In the genomic region with DNA sequence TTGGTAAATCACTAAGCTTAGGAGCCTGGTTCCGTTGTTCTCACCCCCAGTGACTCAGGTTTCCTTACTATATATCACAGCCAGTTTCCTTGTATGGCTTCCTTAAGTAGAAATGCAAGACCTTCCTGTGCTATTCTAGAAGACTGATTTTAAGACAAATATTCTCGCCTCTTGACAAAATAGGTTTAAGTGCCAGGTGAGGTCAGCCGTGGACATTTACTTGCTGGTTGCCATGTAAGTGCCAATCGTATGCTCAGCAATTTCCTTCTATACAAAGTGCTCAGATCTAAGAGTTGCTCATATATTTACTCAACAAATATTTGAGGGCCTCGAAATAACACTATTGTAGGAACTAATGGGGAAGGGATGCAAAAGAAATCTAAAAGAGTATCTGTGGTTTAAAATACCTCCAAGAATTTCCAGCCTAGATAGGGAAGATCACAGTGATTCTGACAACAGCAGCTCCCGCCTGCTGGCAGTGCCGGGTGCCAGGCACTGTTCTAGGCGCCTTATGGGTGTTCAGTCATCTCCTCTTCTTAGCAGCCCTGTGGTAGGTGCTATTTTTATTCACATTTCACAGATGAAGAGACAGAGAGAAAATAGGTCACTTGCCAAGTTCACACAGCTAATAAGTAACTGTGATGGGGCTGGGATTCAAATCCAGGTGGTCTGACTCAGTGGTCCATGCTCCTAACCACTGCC, we compare ENCODE assay signal across 10 cellular contexts.
DNase-seq lines count a peak whose midpoint lies in the region; ATAC-seq and TF ChIP-seq lines count a peak whose summit lies in the region.
"Had no signal": no experiment of that assay in that cellular context is flagged by ENCODE, and none has a peak within 500 bp of the region (broad histone marks: within the 10 kb centered on the region; RNA-seq: fewer than 3 reads in every experiment).

No MANE protein-coding gene starts in this region.

- H3K79me2 ChIP-seq in PC-3 (ENCODE audit: low read length), result no peaks in the 10 kb centered on the region

- H3K4me2 ChIP-seq in PC-3 (ENCODE audit: low read length), result peak overlapping the region; percentile 64

- ATAC-seq in heart left ventricle (peak in 3 of 4 donors; percentile 29 to 55 (median 44)), Right ventricle myocardium superior (ENCODE audit: poor library complexity) (no peak), PC-3 (peak; percentile 86), upper lobe of right lung (peak; percentile 74), HG03520 (IDR thresholded peaks at IDR 0.05; ENCODE audit: unreplicated experiment) (no peak)

- peak overlapping the region; percentile 40; the same call in 1 of the 2 replicates for H3K9ac ChIP-seq in PC-3 (ENCODE audit: low read length)

- intact Hi-C loops in heart left ventricle (cut with DNase I) (no loop called here), Right ventricle myocardium superior (cut with DNase I) (no loop called here), PC-3 (cut with micrococcal nuclease) (loop anchor here (1.0 to 5.0 kb wide), 3 partner anchors 65 to 100 kb away; no protein-coding TSS in a partner anchor), upper lobe of right lung (cut with DNase I) (no loop called here)

- H3K27ac ChIP-seq in heart left ventricle (peak overlapping the region in 1 of 12 donors; percentile 17), PC-3 (ENCODE audit: low read length) (peak overlapping the region; percentile 82), upper lobe of right lung (peak overlapping the region; percentile 39)
- H3K27ac ChIP-seq: uterus had no signal

- no peaks in the 10 kb centered on the region for H3F3A ChIP-seq in PC-3 (ENCODE audit: low read length, unreplicated experiment)

- TF ChIP-seq POLR2A in heart left ventricle (IDR thresholded peaks at IDR 0.05), result no peak

- H2AFZ ChIP-seq in PC-3 (ENCODE audit: low read length), result peak overlapping the region; percentile 46

- H3K4me3 ChIP-seq in heart left ventricle (no peak overlapping the region), PC-3 (ENCODE audit: low read length) (no peak overlapping the region), upper lobe of right lung (no peak overlapping the region)
- H3K4me3 ChIP-seq: uterus had no signal

- H3K9me3 ChIP-seq in heart left ventricle (no peaks in the 10 kb centered on the region), PC-3 (ENCODE audit: low read length) (no peaks in the 10 kb centered on the region), upper lobe of right lung (no peaks in the 10 kb centered on the region)
- H3K9me3 ChIP-seq: uterus had no signal

- no peaks in the 10 kb centered on the region for H4K20me1 ChIP-seq in PC-3 (ENCODE audit: low read length)

- H3K4me1 ChIP-seq in heart left ventricle (peaks cover 0 to 28% (median 2%) of the 10 kb centered on the region in 12 donors), PC-3 (ENCODE audit: insufficient read depth, low read length) (peaks cover 32% of the 10 kb centered on the region), upper lobe of right lung (peaks cover 23% of the 10 kb centered on the region)
- H3K4me1 ChIP-seq: uterus had no signal

- no peaks in the 10 kb centered on the region for H3K9me2 ChIP-seq in PC-3 (replicated peaks; ENCODE audit: low read length)

- WGBS in heart left ventricle, 4 donors, result 64 to 82% (median 70%) methylated on average over 8 of the region's 8 CpGs

- DNase-seq in heart left ventricle (no peak), Right ventricle myocardium superior (no peak), PC-3 (peak; percentile 82), iris pigment epithelial cell (ENCODE audit: low read depth) (peak; percentile 15), upper lobe of right lung (no peak), pons (ENCODE audit: low spot score) (no peak), DMS153 treated with DMSO at 0.1 percent for 48 hours (lab: John Stamatoyannopoulos, UW; ENCODE audit: unreplicated experiment) (no peak)
- DNase-seq: NCI-H1417 treated with DMSO at 0.1 percent for 48 hours, uterus had no signal

- POLR2A ChIA-PET in PC-3 (lab: Charles Lee; ENCODE audit: unreplicated experiment), result interaction anchor here (0.6 to 0.7 kb wide), 2 partner anchors 59 to 103 kb away, joined by 4 read pairs; no protein-coding TSS in a partner anchor

- H3K36me3 ChIP-seq in heart left ventricle (no peaks in the 10 kb centered on the region), PC-3 (ENCODE audit: low read depth, low read length) (no peaks in the 10 kb centered on the region; the same call in none of the 2 replicates), upper lobe of right lung (peaks cover 7% of the 10 kb centered on the region)
- H3K36me3 ChIP-seq: uterus had no signal

- CTCF ChIA-PET in PC-3 (lab: Charles Lee), result no interaction called here

- H3K27me3 ChIP-seq in heart left ventricle, result no peaks in the 10 kb centered on the region
- no peaks in the 10 kb centered on the region for H3K27me3 ChIP-seq in PC-3 (ENCODE audit: low read length)
- no peaks in the 10 kb centered on the region for H3K27me3 ChIP-seq in upper lobe of right lung
- H3K27me3 ChIP-seq: uterus had no signal

- TF ChIP-seq CTCF in heart left ventricle (IDR thresholded peaks at IDR 0.05), result no peak
- no peak for TF ChIP-seq CTCF in PC-3 (conservative IDR thresholded peaks at IDR 0.05; ENCODE audit: low read depth, low read length)
- no peak for TF ChIP-seq CTCF in upper lobe of right lung (IDR thresholded peaks at IDR 0.05)

- BruUV-seq in PC-3 (replicated peaks; lab: Mats Ljungman, UMichigan), result no TSS peak

Comparison
In these comparisons a context has a peak if more than half of its experiments do, and no peak if none do; other contexts are left out.
1. ATAC-seq: peak in heart left ventricle (3 of 4), PC-3 (single experiment) and upper lobe of right lung (single experiment); none in Right ventricle myocardium superior (single experiment) and HG03520 (single experiment).
2. DNase-seq: peak in PC-3 (single experiment) and iris pigment epithelial cell (single experiment); none in heart left ventricle (0 of 5), Right ventricle myocardium superior (single experiment), upper lobe of right lung (single experiment), pons (single experiment) and DMS153 treated with DMSO at 0.1 percent for 48 hours (single experiment).